In genomic region chr18:59229681-59230443, GRCh38 we compare ENCODE assay signal across 21 cellular contexts. TPM values are rescaled to one million over a fixed set of nuclear protein-coding genes. Genes with fewer than 3 reads are reported as not detected.
"Had no signal": no experiment of that assay in that cellular context is flagged by ENCODE, and none has a peak within 500 bp of the region (broad histone marks: within the 10 kb centered on the region; RNA-seq: fewer than 3 reads in every experiment).

No MANE protein-coding gene starts in this region.

- H3K9me3 Mint-ChIP-seq: activated T-helper 17 cell treated with anti-CD3 and anti-CD28 coated beads, Interleukin-2, amount 50 U/mL, for 72 hours; central memory CD8-positive, alpha-beta T cell; nephron had no signal

- H3K27ac ChIP-seq: brain microvascular endothelial cell, esophagus squamous epithelium, tibial nerve, uterus, WERI-Rb-1 had no signal

- H3K4me3 Mint-ChIP-seq: activated T-helper 17 cell treated with anti-CD3 and anti-CD28 coated beads, Interleukin-2, amount 50 U/mL, for 72 hours; central memory CD8-positive, alpha-beta T cell; nephron had no signal

- H3K9me3 ChIP-seq: esophagus squamous epithelium, tibial nerve, uterus had no signal

- H3K27ac Mint-ChIP-seq: activated T-helper 17 cell treated with anti-CD3 and anti-CD28 coated beads, Interleukin-2, amount 50 U/mL, for 72 hours; nephron had no signal

- H3K4me1 ChIP-seq: esophagus squamous epithelium, tibial nerve, uterus had no signal

- H3K4me3 ChIP-seq: esophagus squamous epithelium, tibial nerve, uterus had no signal

- ATAC-seq: activated T-helper 17 cell treated with anti-CD3 and anti-CD28 coated beads, Interleukin-2, amount 50 U/mL, for 72 hours had no signal

- DNase-seq: activated CD4-positive, alpha-beta T cell treated with anti-CD3 and anti-CD28 coated beads for 4 hours; activated naive CD4-positive, alpha-beta T cell treated with Interleukin-2 at 50 U/mL for 16 hours; activated T-cell treated with anti-CD3 and anti-CD28 coated beads for 4 hours; anterior cingulate cortex; brain microvascular endothelial cell; cortex of kidney; effector CD4-positive, alpha-beta T cell; esophagus squamous epithelium; foreskin melanocyte; kidney glomerular epithelial cell; stimulated activated CD4-positive, alpha-beta T cell treated with anti-CD3 and anti-CD28 coated beads, Interleukin-4, amount 100 ng/mL, for 1 hour; stimulated activated naive CD4-positive, alpha-beta T cell treated with Interleukin-2 at 50 U/mL for 16 hours; substantia nigra; uterus; WERI-Rb-1 had no signal

- H3K27me3 ChIP-seq: tibial nerve, uterus had no signal

- H3K36me3 ChIP-seq: brain microvascular endothelial cell, esophagus squamous epithelium, tibial nerve, uterus, WERI-Rb-1 had no signal

- H3K4me1 Mint-ChIP-seq: activated T-helper 17 cell treated with anti-CD3 and anti-CD28 coated beads, Interleukin-2, amount 50 U/mL, for 72 hours; central memory CD8-positive, alpha-beta T cell had no signal

RNA-seq across cellular contexts. Expression of gene GRP, which starts 9.9 kb away (rescaled TPM):
- total RNA-seq: activated T-helper 17 cell treated with anti-CD3 and anti-CD28 coated beads, Interleukin-2, amount 50 U/mL, for 72 hours; endothelial cell of umbilical vein; esophagus squamous epithelium; lower leg skin; tibial nerve; uterus had no signal
- polyA plus RNA-seq: endothelial cell of umbilical vein had no signal

RNA-seq across cellular contexts. Expression of gene RAX, which starts 43.4 kb away (rescaled TPM):
- total RNA-seq: endothelial cell of umbilical vein, esophagus squamous epithelium, tibial nerve, uterus had no signal
- polyA plus RNA-seq: endothelial cell of umbilical vein had no signal
